6 cellular contexts compared by ENCODE assay signal in genomic region chr7:1512781-1513656, GRCh38. TPM values are rescaled to one million over a fixed set of nuclear protein-coding genes. Genes with fewer than 3 reads are reported as not detected.
DNase-seq lines count a peak whose midpoint lies in the region; ATAC-seq and TF ChIP-seq lines count a peak whose summit lies in the region.

No MANE protein-coding gene starts in this region.

- no peaks in the 10 kb centered on the region for H3K36me3 ChIP-seq in SJSA1

- no peaks in the 10 kb centered on the region for H3K27me3 ChIP-seq in SJSA1 (replicated peaks)

- H3K4me3 ChIP-seq in SJSA1 (no peak overlapping the region), epithelial cell of esophagus (ENCODE audit: low read length) (no peak overlapping the region)

- H3K4me1 ChIP-seq in SJSA1 (replicated peaks): peaks cover 34% of the 10 kb centered on the region

- peak overlapping the region; percentile 98 for H3K27ac ChIP-seq in SJSA1

- ATAC-seq in GM19395 (IDR thresholded peaks at IDR 0.05; ENCODE audit: unreplicated experiment) (peak; percentile 59), HG02870 (IDR thresholded peaks at IDR 0.05; ENCODE audit: unreplicated experiment) (no peak)

- no peaks in the 10 kb centered on the region for H3K9me3 ChIP-seq in SJSA1 (replicated peaks)

- peak; percentile 86 to 94 for DNase-seq in SJSA1 (ENCODE audit: low read depth in 1 of 2, low spot score in 2 of 2)
- peak; percentile 87 for DNase-seq in epithelial cell of esophagus (ENCODE audit: low read depth)
- peak; percentile 23 to 33 for DNase-seq in stimulated activated CD4-positive, alpha-beta T cell treated with anti-CD3 and anti-CD28 coated beads, Interleukin-15, amount 100 ng/mL, for 1 hour (ENCODE audit: low read depth in 1 of 2, low spot score in 1 of 2)
- DNase-seq in epidermal melanocyte (ENCODE audit: insufficient read length, low spot score): no peak

- no peak for TF ChIP-seq CTCF in epithelial cell of esophagus (IDR thresholded peaks at IDR 0.05; ENCODE audit: insufficient read depth, low read depth, low read length, missing control alignments)

RNA-seq across cellular contexts. Expression of gene INTS1, which starts 8.8 kb away (rescaled TPM):
- 34.9 and 36.8 TPM in 2 replicates for total RNA-seq in SJSA1 (2014; rRNA removed; shearing (Covaris generic))

RNA-seq across cellular contexts. Expression of gene MAFK, which starts 17.5 kb away (rescaled TPM):
- 47.2 and 51.7 TPM in 2 replicates for total RNA-seq in SJSA1 (2014; rRNA removed; shearing (Covaris generic))

RNA-seq across cellular contexts. Expression of gene TMEM184A, which starts 43.0 kb away (rescaled TPM):
- 1.8 and 3.2 TPM in 2 replicates for total RNA-seq in SJSA1 (2014; rRNA removed; shearing (Covaris generic))

RNA-seq across cellular contexts. Expression of gene MICALL2, which starts 53.7 kb away (rescaled TPM):
- total RNA-seq in SJSA1 (2014; rRNA removed; shearing (Covaris generic)): 4.0 and 7.7 TPM in 2 replicates

RNA-seq across cellular contexts. Expression of gene PSMG3, which starts 56.8 kb away (rescaled TPM):
- total RNA-seq in SJSA1 (2014; rRNA removed; shearing (Covaris generic)): 63.9 and 84.7 TPM in 2 replicates
